Comparison of ENCODE assay signal across 10 cellular contexts in the genomic region with DNA sequence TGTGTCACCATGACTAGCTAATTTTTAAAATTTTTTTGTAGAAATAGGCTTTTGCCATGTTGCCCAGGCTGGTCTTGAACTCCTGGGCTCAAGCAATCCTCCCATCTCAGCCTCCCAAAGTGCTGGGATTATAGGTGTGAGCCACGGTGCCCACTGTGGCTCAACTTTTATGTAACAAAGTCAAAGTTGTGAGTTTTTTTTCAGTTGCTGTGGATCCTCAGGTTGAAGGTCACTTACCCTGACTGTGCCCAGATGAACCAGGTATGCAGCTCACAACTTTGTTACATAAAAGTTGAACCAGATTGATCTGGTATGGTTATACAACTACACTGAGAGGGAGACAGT. TPM values are rescaled to one million over a fixed set of nuclear protein-coding genes. Genes with fewer than 3 reads are reported as not detected.
A peak's percentile ranks its signal among the peaks of the same experiment; 100 is the strongest.
DNase-seq lines count a peak whose midpoint lies in the region; ATAC-seq and TF ChIP-seq lines count a peak whose summit lies in the region.
"Not testable (repeated sequence)": the region's sequence is repeated elsewhere in the genome, so short reads cannot be mapped to it uniquely, and the experiment has no call there.
"Had no signal": no experiment of that assay in that cellular context is flagged by ENCODE, and none has a peak within 500 bp of the region (broad histone marks: within the 10 kb centered on the region; RNA-seq: fewer than 3 reads in every experiment).

No MANE protein-coding gene starts in this region.

- not testable (repeated sequence) for H3K9me3 ChIP-seq in hepatocyte (ENCODE audit: low read depth); right lobe of liver; smooth muscle cell (replicated peaks; ENCODE audit: low read depth); upper lobe of right lung

- not testable (repeated sequence) for H2AFZ ChIP-seq in hepatocyte; smooth muscle cell (ENCODE audit: low read depth)

- not testable (repeated sequence) for H3K36me3 ChIP-seq in hepatocyte (replicated peaks; ENCODE audit: insufficient read depth, low read depth); smooth muscle cell (ENCODE audit: low read depth); upper lobe of right lung
- peaks cover 0 to 15% (median 6%) of the 10 kb centered on the region in 4 donors for H3K36me3 ChIP-seq in right lobe of liver

- H3K27me3 Mint-ChIP-seq in chondrocyte (ENCODE audit: low read depth): not testable (repeated sequence)

- not testable (repeated sequence) for H3F3A ChIP-seq in smooth muscle cell (ENCODE audit: low read depth)

- H3K4me1 Mint-ChIP-seq in chondrocyte (ENCODE audit: low read depth): peaks cover 18% of the 10 kb centered on the region

- not testable (repeated sequence) for H3K9me2 ChIP-seq in hepatocyte (replicated peaks; ENCODE audit: insufficient read depth)

- TF ChIP-seq POLR2A in right lobe of liver (IDR thresholded peaks at IDR 0.05): not testable (repeated sequence)

- CTCF ChIA-PET in RWPE1 (lab: Yijun Ruan, JAX): interaction anchor here (0.6 kb wide), 1 partner anchor 122 kb away, joined by 4 read pairs; no protein-coding TSS in a partner anchor

- H3K4me2 ChIP-seq in hepatocyte, smooth muscle cell: not testable (repeated sequence)

- H3K27ac Mint-ChIP-seq in chondrocyte (ENCODE audit: unreplicated experiment): peak overlapping the region; percentile 87

- POLR2A ChIA-PET in RWPE1 (lab: Yijun Ruan, JAX; ENCODE audit: low non-redundant PET): not testable (repeated sequence)

- H3K36me3 Mint-ChIP-seq in chondrocyte (ENCODE audit: low read depth): peaks cover 17% of the 10 kb centered on the region

- not testable (repeated sequence) for H4K20me1 ChIP-seq in hepatocyte (ENCODE audit: insufficient read depth, poor library complexity, severe bottlenecking); smooth muscle cell (ENCODE audit: low read depth)

- 93% methylated on average over 1 of the region's 1 CpG for WGBS in hepatocyte (ENCODE audit: low lambda C conversion rate, missing lambda C conversion rate)
- 14% methylated on average over 1 of the region's 1 CpG for WGBS in right lobe of liver (ENCODE audit: insufficient coverage, low coverage, low lambda C conversion rate, missing lambda C conversion rate)
- 100% methylated on average over 1 of the region's 1 CpG for WGBS in smooth muscle cell (ENCODE audit: low lambda C conversion rate)

- not testable (repeated sequence) for H3K9me3 Mint-ChIP-seq in chondrocyte (ENCODE audit: low read depth)

- H3K4me1 ChIP-seq in hepatocyte (ENCODE audit: insufficient read depth); right lobe of liver; smooth muscle cell (ENCODE audit: low read depth); upper lobe of right lung: not testable (repeated sequence)

- intact Hi-C loops in right lobe of liver (cut with DNase I); upper lobe of right lung (cut with DNase I): not testable (repeated sequence)

- ATAC-seq in right lobe of liver: peak; percentile 75 to 95 (median 90)
- not testable (repeated sequence) for ATAC-seq in upper lobe of right lung

- not testable (repeated sequence) for TF ChIP-seq CTCF in RWPE1 (conservative IDR thresholded peaks at IDR 0.05; ENCODE audit: low read depth); chondrocyte (IDR thresholded peaks at IDR 0.05); hepatocyte (IDR thresholded peaks at IDR 0.05; ENCODE audit: poor library complexity); right lobe of liver (IDR thresholded peaks at IDR 0.05); smooth muscle cell (IDR thresholded peaks at IDR 0.05; ENCODE audit: borderline replicate concordance, insufficient read depth, poor library complexity, severe bottlenecking); upper lobe of right lung (IDR thresholded peaks at IDR 0.05)

- not testable (repeated sequence) for H3K4me3 ChIP-seq in hepatocyte, right lobe of liver, smooth muscle cell, upper lobe of right lung

- H3K27ac ChIP-seq in RWPE1: peak overlapping the region; percentile 9; the same call in 1 of the 2 replicates
- peak overlapping the region; percentile 77 for H3K27ac ChIP-seq in hepatocyte
- H3K27ac ChIP-seq in right lobe of liver: peak overlapping the region in 2 of 3 donors; percentile 74 to 83
- peak overlapping the region; percentile 82 for H3K27ac ChIP-seq in smooth muscle cell (ENCODE audit: low read depth)
- H3K27ac ChIP-seq in upper lobe of right lung: peak overlapping the region; percentile 14

- not testable (repeated sequence) for H3K27me3 ChIP-seq in hepatocyte; right lobe of liver; smooth muscle cell (ENCODE audit: low read depth); upper lobe of right lung

- H3K79me2 ChIP-seq in hepatocyte; smooth muscle cell (ENCODE audit: low read depth): not testable (repeated sequence)

- DNase-seq in RWPE1 (ENCODE audit: low spot score); chondrocyte (ENCODE audit: low spot score); smooth muscle cell (lab: John Stamatoyannopoulos, UW; ENCODE audit: unreplicated experiment); upper lobe of right lung: not testable (repeated sequence)
- DNase-seq in hepatocyte (ENCODE audit: low spot score) (peak; percentile 1), right lobe of liver (peak in 1 of 3 donors; percentile 55)

- H3K4me3 Mint-ChIP-seq in chondrocyte (ENCODE audit: unreplicated experiment): not testable (repeated sequence)

- H3K9ac ChIP-seq in smooth muscle cell (ENCODE audit: low read depth): not testable (repeated sequence)

RNA-seq across cellular contexts. Expression of a gene that starts 26.1 kb away (rescaled TPM):
- 466 to 518 TPM (median 502 TPM) in 3 replicates for total RNA-seq in chondrocyte
- total RNA-seq in hepatocyte: 240 and 306 TPM in 2 replicates
- 2,070 and 2,177 TPM in 2 replicates for polyA plus RNA-seq in hepatocyte
- total RNA-seq in right lobe of liver: 100 to 1,000 TPM in 5 of 6 experiments, 10 to 100 TPM in 1; 79.4 to 561 (median 307) TPM
- total RNA-seq in smooth muscle cell: 412 and 445 TPM in 2 replicates
- 2,922 and 3,116 TPM in 2 replicates for polyA plus RNA-seq in smooth muscle cell
- total RNA-seq in upper lobe of right lung: 236 TPM

RNA-seq across cellular contexts. Expression of a gene that starts 40.8 kb away (rescaled TPM):
- 1.8 to 2.9 TPM in 2 of 3 replicates, not detected in the other for total RNA-seq in chondrocyte
- total RNA-seq in hepatocyte: 0.24 and 1.3 TPM in 2 replicates
- 3.0 and 5.6 TPM in 2 replicates for polyA plus RNA-seq in hepatocyte
- total RNA-seq in right lobe of liver: 10 to 100 TPM in 2 of 6 experiments, 1 to 10 TPM in 2, under 1 TPM in 1, not detected in 1; 0.50 to 23.7 (median 3.4) TPM
- 1.3 TPM in 1 of 2 replicates, not detected in the other for total RNA-seq in smooth muscle cell
- 2.0 and 4.8 TPM in 2 replicates for polyA plus RNA-seq in smooth muscle cell
- 9.8 TPM for total RNA-seq in upper lobe of right lung
- total RNA-seq: CD8-positive, alpha-beta memory T cell had no signal
- polyA plus RNA-seq: CD8-positive, alpha-beta memory T cell had no signal

RNA-seq across cellular contexts. Expression of a gene that starts 46.4 kb away (rescaled TPM):
- not detected in 3 replicates for total RNA-seq in chondrocyte
- total RNA-seq in hepatocyte: not detected in 2 replicates
- polyA plus RNA-seq in hepatocyte: 4.7 and 7.2 TPM in 2 replicates
- 1 to 10 TPM in 2 of 6 experiments, not detected in 4; 3.5 to 7.1 TPM for total RNA-seq in right lobe of liver
- not detected in 2 replicates for total RNA-seq in smooth muscle cell
- polyA plus RNA-seq in smooth muscle cell: 0.24 and 1.2 TPM in 2 replicates
- total RNA-seq in upper lobe of right lung: 2.5 TPM
- total RNA-seq: A673; CD8-positive, alpha-beta memory T cell had no signal

RNA-seq across cellular contexts. Expression of a gene that starts 54.0 kb away (rescaled TPM):
- 93.1 to 102 TPM (median 101 TPM) in 3 replicates for total RNA-seq in chondrocyte
- 136 and 143 TPM in 2 replicates for total RNA-seq in hepatocyte
- polyA plus RNA-seq in hepatocyte: 213 and 223 TPM in 2 replicates
- 100 to 1,000 TPM; 198 to 587 (median 295) TPM for total RNA-seq in right lobe of liver
- 54.7 and 57.8 TPM in 2 replicates for total RNA-seq in smooth muscle cell
- polyA plus RNA-seq in smooth muscle cell: 115 and 119 TPM in 2 replicates
- 88.7 TPM for total RNA-seq in upper lobe of right lung

RNA-seq across cellular contexts. Expression of a gene that starts 59.7 kb away (rescaled TPM):
- not detected in 3 replicates for total RNA-seq in chondrocyte
- not detected in 2 replicates for total RNA-seq in hepatocyte
- 0.15 TPM in 1 of 2 replicates, not detected in the other for polyA plus RNA-seq in hepatocyte
- total RNA-seq in right lobe of liver: under 1 TPM in 1 of 6 experiments, not detected in 5; 0.76 TPM
- total RNA-seq in smooth muscle cell: 3.1 TPM in 1 of 2 replicates, not detected in the other
- 0.27 and 0.37 TPM in 2 replicates for polyA plus RNA-seq in smooth muscle cell
- total RNA-seq in upper lobe of right lung: 1.1 TPM
- total RNA-seq: A673; CD8-positive, alpha-beta memory T cell; Peyer's patch; Right ventricle myocardium inferior had no signal
- polyA plus RNA-seq: CD8-positive, alpha-beta memory T cell had no signal

Comparison
In these comparisons a context has a peak if more than half of its experiments do, and no peak if none do; other contexts are left out.
1. H3K27ac ChIP-seq: peak in every context shown above with its lines; median percentile 82 in smooth muscle cell; 78 in right lobe of liver; 77 in hepatocyte; 14 in upper lobe of right lung; 9 in RWPE1.